In the genomic region with DNA sequence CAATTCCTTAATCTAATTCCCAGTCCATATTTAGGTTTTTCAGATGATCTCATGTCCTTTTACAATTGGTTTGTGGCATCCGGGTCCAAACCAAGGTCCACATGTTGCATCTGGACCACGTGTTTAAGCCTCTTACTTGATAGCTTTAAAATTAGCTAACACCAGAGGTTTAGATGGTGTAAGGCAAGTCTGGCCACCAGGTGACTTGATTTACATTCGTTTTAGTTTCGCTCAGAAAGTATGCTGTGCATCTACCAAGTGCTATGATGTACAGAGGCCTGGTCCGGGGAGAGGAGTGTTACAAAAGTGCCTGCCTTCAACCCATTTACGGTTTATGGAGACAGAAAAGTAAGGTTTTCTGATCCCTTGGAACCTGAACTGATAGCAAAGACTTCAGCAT, we compare ENCODE assay signal across 8 cellular contexts. TPM values are rescaled to one million over a fixed set of nuclear protein-coding genes. Genes with fewer than 3 reads are reported as not detected.
DNase-seq lines count a peak whose midpoint lies in the region; ATAC-seq, FAIRE-seq and TF ChIP-seq lines count a peak whose summit lies in the region.

No MANE protein-coding gene starts in this region.

- no peaks in the 10 kb centered on the region for H3K9me1 ChIP-seq in K562 (ENCODE audit: control insufficient read depth, insufficient read depth, low read length)

- 48% methylated on average over 6 of the region's 6 CpGs for WGBS in K562 (ENCODE audit: insufficient coverage, low coverage, missing lambda C conversion rate)
- WGBS in mesendoderm (ENCODE audit: extremely low coverage, insufficient coverage, low lambda C conversion rate) = no CpG with 5 or more reads among the region's 6 CpGs

- H3K18ac ChIP-seq in mesendoderm (ENCODE audit: low read length) = no peak overlapping the region

- peaks cover 11% of the 10 kb centered on the region for H4K20me1 ChIP-seq in K562 (replicated peaks; ENCODE audit: control insufficient read depth, insufficient read depth, low read length)

- no peak overlapping the region for H2AK5ac ChIP-seq in mesendoderm (ENCODE audit: low read length)

- BruUV-seq in K562 (replicated peaks; lab: Mats Ljungman, UMichigan) = no TSS peak

- H4K5ac ChIP-seq in mesendoderm (ENCODE audit: low read length) = no peak overlapping the region

- peaks cover 6% of the 10 kb centered on the region for H3K79me1 ChIP-seq in mesendoderm (ENCODE audit: low read length)

- H3K9ac ChIP-seq in NT2/D1 (ENCODE audit: insufficient read length, low read depth) (peak overlapping the region; percentile 98), K562 (ENCODE audit: insufficient read depth in 1 of 2, low read depth in 2 of 2, low read length in 2 of 2) (peak overlapping the region in 1 of 2 experiments; percentile 86; a peak in 2 of 4 replicates), mesendoderm (ENCODE audit: low read length) (peak overlapping the region; percentile 52)

- POLR2A ChIA-PET in AG04449 (lab: Yijun Ruan, JAX) = interaction anchor here (0.6 kb wide), 1 partner anchor 145 kb away, joined by 4 read pairs; no protein-coding TSS in a partner anchor
- POLR2A ChIA-PET in K562 (lab: Yijun Ruan, JAX) = interaction anchor here (0.9 to 2.1 kb wide), 6 partner anchors 10 to 58 kb away, joined by 3 to 14 read pairs (median 4); no protein-coding TSS in a partner anchor

- ATAC-seq in K562 = peak; percentile 8

- no peak overlapping the region for H4K8ac ChIP-seq in mesendoderm (ENCODE audit: low read depth, low read length)

- no peak overlapping the region for H2BK15ac ChIP-seq in mesendoderm (replicated peaks; ENCODE audit: low read depth)

- peak; percentile 11 for FAIRE-seq in K562 (lab: Jason Lieb, UNC)

- DNase-seq in AG04449 (ENCODE audit: low read depth, low spot score) (no peak), GM13976 (ENCODE audit: low spot score) (peak; percentile 65), NT2/D1 (ENCODE audit: low read depth, low spot score) (no peak), K562 (ENCODE audit: extremely low read depth in 1 of 4, low spot score in 3 of 4) (peak; percentile 17 to 42 (median 32)), mesendoderm (peak; percentile 34), vagina (ENCODE audit: extremely low spot score in 2 of 2) (no peak), GM19240 (ENCODE audit: insufficient read length, low spot score) (no peak), EL (no peak)

- no peak overlapping the region for H2BK120ac ChIP-seq in mesendoderm (ENCODE audit: low read depth, low read length)

- H3K4me3 ChIP-seq in AG04449 (ENCODE audit: low read depth, low read length) (peak overlapping the region; percentile 93; the same call in 1 of the 2 replicates), NT2/D1 (ENCODE audit: insufficient read length, low read depth) (peak overlapping the region; percentile 88), K562 (peak overlapping the region; percentile 95), mesendoderm (ENCODE audit: low read length) (no peak overlapping the region), vagina (peak overlapping the region; percentile 86 to 95)

- H3K4me1 ChIP-seq in NT2/D1 (ENCODE audit: insufficient read depth, insufficient read length) (no peaks in the 10 kb centered on the region), K562 (replicated peaks in 1 of 2; ENCODE audit: control insufficient read depth in 2 of 2, insufficient read depth in 2 of 2, low read length in 2 of 2) (peaks cover 13% of the 10 kb centered on the region in 2 experiments; a peak in 4 of 5 replicates), mesendoderm (ENCODE audit: control insufficient read depth, low read depth, low read length) (peaks cover 8% of the 10 kb centered on the region), vagina (peaks cover 45% of the 10 kb centered on the region)

- H3K27me3 ChIP-seq in NT2/D1 (ENCODE audit: insufficient read depth, insufficient read length) = no peaks in the 10 kb centered on the region
- no peaks in the 10 kb centered on the region for H3K27me3 ChIP-seq in K562 (ENCODE audit: control insufficient read depth in 2 of 2, insufficient read depth in 2 of 2, low read length in 2 of 2)
- H3K27me3 ChIP-seq in mesendoderm (ENCODE audit: insufficient read depth, low read length, poor library complexity) = no peaks in the 10 kb centered on the region
- H3K27me3 ChIP-seq in vagina = no peaks in the 10 kb centered on the region

- H3K79me2 ChIP-seq in K562 (ENCODE audit: control insufficient read depth, insufficient read depth, low read length) (peaks cover 44% of the 10 kb centered on the region), mesendoderm (ENCODE audit: control insufficient read depth, insufficient read depth, low read length) (peaks cover 28% of the 10 kb centered on the region)

- peak overlapping the region; percentile 83 for H3K27ac ChIP-seq in K562 (ENCODE audit: extremely low read depth, low read depth, low read length)
- H3K27ac ChIP-seq in mesendoderm (ENCODE audit: low read depth, low read length) = no peak overlapping the region
- H3K27ac ChIP-seq in vagina = peak overlapping the region; percentile 95

- peak overlapping the region; percentile 81 for H3K56ac ChIP-seq in mesendoderm (ENCODE audit: low read length)

- TF ChIP-seq CTCF in AG04449 (IDR thresholded peaks at IDR 0.05; ENCODE audit: insufficient read depth, low read length, missing control alignments) (no peak), GM13976 (IDR thresholded peaks at IDR 0.05; ENCODE audit: borderline replicate concordance, control extremely low read depth, extremely low read depth, insufficient read depth, missing control alignments) (no peak), K562 (IDR thresholded peaks at IDR 0.05 in 2 of 3, conservative IDR thresholded peaks at IDR 0.05 in 1 of 3; ENCODE audit: insufficient read depth in 2 of 3, low read depth in 1 of 3, low read length in 3 of 3) (no peak), vagina (IDR thresholded peaks at IDR 0.05) (no peak)

- no peak overlapping the region for H2BK5ac ChIP-seq in mesendoderm (ENCODE audit: low read length)

- H2AFZ ChIP-seq in K562 (ENCODE audit: low read depth, low read length) = peak overlapping the region; percentile 87

- intact Hi-C loops in K562 (cut with micrococcal nuclease) (no loop called here), vagina (cut with DNase I) (no loop called here)

- no peaks in the 10 kb centered on the region for H3K9me3 ChIP-seq in NT2/D1 (ENCODE audit: insufficient read depth, low read length)
- H3K9me3 ChIP-seq in K562 (replicated peaks; ENCODE audit: control insufficient read depth, insufficient read depth, low read depth, low read length) = no peaks in the 10 kb centered on the region
- H3K9me3 ChIP-seq in vagina = no peaks in the 10 kb centered on the region

- no peak for TF ChIP-seq POLR2A in K562 (conservative IDR thresholded peaks at IDR 0.05)
- TF ChIP-seq POLR2A in vagina (IDR thresholded peaks at IDR 0.05) = no peak

- H3K4me2 ChIP-seq in K562 (ENCODE audit: insufficient read depth, low read length) (peak overlapping the region; percentile 84), mesendoderm (ENCODE audit: low read length) (peak overlapping the region; percentile 8)

- TF ChIP-seq RAD21 in K562 (CRISPR knock-in tag; conservative IDR thresholded peaks at IDR 0.05 in 1 of 2, IDR thresholded peaks at IDR 0.05 in 1 of 2) = no peak

- no peak overlapping the region for H3K4ac ChIP-seq in mesendoderm (ENCODE audit: low read depth, low read length)

- H3K36me3 ChIP-seq in NT2/D1 (ENCODE audit: insufficient read depth, insufficient read length, low read length) (peaks cover 29% of the 10 kb centered on the region), K562 (ENCODE audit: control insufficient read depth, insufficient read depth, low read length) (peaks cover 27% of the 10 kb centered on the region), mesendoderm (ENCODE audit: control insufficient read depth, insufficient read depth, low read length) (peaks cover 2% of the 10 kb centered on the region), vagina (peaks cover 0 to 8% of the 10 kb centered on the region in 2 donors)

- in situ Hi-C loops in GM13976 (cut with MboI; ENCODE audit: low sequenced_read_pairs, unreplicated experiment) (loop anchor here (25.0 kb wide), 1 partner anchor 163 kb away; a partner anchor contains a TSS), K562 (cut with MboI) (no loop called here)

- CTCF ChIA-PET in AG04449 (lab: Yijun Ruan, JAX) (interaction anchor here (1.0 to 2.0 kb wide), 7 partner anchors 26 to 1190 kb away, joined by 3 to 5 read pairs (median 4); no protein-coding TSS in a partner anchor), K562 (lab: Yijun Ruan, JAX; ENCODE audit: low intra/inter-chr PET ratio) (no interaction called here)

- peak overlapping the region; percentile 15 for H3K23ac ChIP-seq in mesendoderm (ENCODE audit: low read length)

- TF ChIP-seq EP300 in K562 (IDR thresholded peaks at IDR 0.05; ENCODE audit: low read length) = no peak

RNA-seq across cellular contexts. Expression of a gene that starts 0.9 kb away (rescaled TPM):
- 34.0 and 48.2 TPM in 2 replicates for total RNA-seq in K562 (2011; cell fraction: chromatin; rRNA removed; ENCODE audit: low replicate concordance)
- 21.2 TPM in 2 replicates for total RNA-seq in K562 (2011; cell fraction: nucleolus; rRNA removed)
- 38.9 and 53.0 TPM in 2 replicates for total RNA-seq in K562 (2011; cell fraction: nucleoplasm; rRNA removed)
- total RNA-seq in K562 (2014; rRNA removed) (55.4 and 55.9 TPM in 2 replicates), K562 (2014; rRNA removed; fragmentation: Illumina TruSeq; extraction: Trizol) (75.9 and 89.6 TPM in 2 replicates), K562 (2015; rRNA removed; fragmentation: Illumina TruSeq; extraction: Trizol) (72.4 and 75.0 TPM in 2 replicates), K562 (2021) (63.0 and 68.8 TPM in 2 replicates), vagina (38.3 TPM)
- polyA plus RNA-seq in K562 (2011; rRNA removed) (12.8 and 24.1 TPM in 2 replicates), K562 (2014; fragmentation: Illumina TruSeq; extraction: Trizol) (48.1 and 50.7 TPM in 2 replicates), K562 (2014; fragmentation: Nextera tagmentation; extraction: Ambion mirVana) (10 to 100 TPM; 31.6 to 38.2 TPM), K562 (2014; rRNA removed) (29.2 and 30.4 TPM in 2 replicates)
- polyA plus RNA-seq in K562 (2011; cell fraction: cytosol; rRNA removed) = 3.5 and 6.3 TPM in 2 replicates
- 9.1 and 12.8 TPM in 2 replicates for polyA plus RNA-seq in K562 (2011; cell fraction: nucleus; rRNA removed)
- 31.8 and 47.2 TPM in 2 replicates for polyA plus RNA-seq in K562 (2012)
- 56.8 and 74.4 TPM in 2 replicates for polyA minus RNA-seq in K562 (2011; rRNA and poly(A)+ RNA removed)
- 23.4 and 30.2 TPM in 2 replicates for polyA minus RNA-seq in K562 (2011; cell fraction: cytosol; rRNA and poly(A)+ RNA removed)
- polyA minus RNA-seq in K562 (2011; cell fraction: nucleus; rRNA and poly(A)+ RNA removed) = 12.9 and 25.8 TPM in 2 replicates
- 52.3 TPM for polyA plus RNA-seq in mesendoderm (2013, experiment 1 of 2)
- 52.5 TPM for polyA plus RNA-seq in mesendoderm (2013, experiment 2 of 2)

Comparison
In these comparisons a context has a peak if more than half of its experiments do, and no peak if none do; other contexts are left out.
1. DNase-seq: peak in GM13976 (single experiment), K562 (4 of 4) and mesendoderm (single experiment); none in AG04449 (single experiment), NT2/D1 (single experiment), vagina (0 of 2), GM19240 (single experiment) and EL (single experiment).